1 cellular context compared by ENCODE assay signal in the genomic region with DNA sequence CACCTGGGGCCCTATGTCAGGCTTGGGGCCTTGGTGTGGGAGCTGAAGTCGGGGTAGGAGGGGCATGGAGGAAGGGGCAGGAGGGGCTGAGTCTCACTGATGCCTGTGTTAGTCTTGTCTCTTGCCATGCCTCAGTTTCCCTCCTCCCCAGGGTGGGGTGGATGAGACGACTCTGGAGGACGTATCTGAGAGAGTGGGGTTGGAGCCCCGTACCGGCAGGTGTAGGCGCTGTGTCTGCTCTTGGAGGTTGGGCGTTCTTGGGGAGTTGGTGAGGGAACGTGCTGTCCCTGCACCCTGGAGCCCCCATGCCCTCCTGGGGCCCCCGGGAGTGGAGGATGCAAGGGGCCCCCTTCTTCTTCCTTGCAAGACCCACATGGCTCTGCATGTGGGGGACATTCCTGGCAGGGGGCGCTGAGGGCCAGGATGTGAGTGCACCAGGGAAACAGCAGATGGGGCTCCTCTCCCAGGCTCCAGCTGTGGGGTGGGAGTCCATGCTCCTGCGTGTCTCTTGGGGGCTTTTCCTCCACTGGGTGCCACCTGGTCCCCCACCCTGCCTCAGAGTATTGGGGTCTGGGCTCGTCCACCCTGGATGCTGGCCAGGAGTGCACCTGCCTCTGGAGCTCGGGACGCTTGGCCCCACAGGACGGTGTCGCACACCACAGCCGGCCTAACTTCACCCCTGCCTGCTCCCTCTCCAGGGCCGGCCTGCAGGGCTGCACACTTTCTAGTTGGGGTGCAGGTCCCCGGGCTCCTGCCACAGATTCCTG.
TF ChIP-seq lines count a peak whose summit lies in the region.

No MANE protein-coding gene starts in this region.

TF ChIP-seq in K562, 482 proteins besides CTCF, POLR2A, EP300 and RAD21 (continued from another document):
- TF ChIP-seq PCBP1 (IDR thresholded peaks at IDR 0.05; ENCODE audit: low read depth, low read length, poor library complexity, severe bottlenecking) (no peak), ARHGAP35 (IDR thresholded peaks at IDR 0.05; ENCODE audit: partially characterized antibody) (no peak), TAL1 (IDR thresholded peaks at IDR 0.05) (no peak), RCOR1 (IDR thresholded peaks at IDR 0.05; ENCODE audit: borderline replicate concordance in 1 of 2, low read depth in 2 of 2, low read length in 2 of 2) (no peak)
- TF ChIP-seq, protein P1, sequence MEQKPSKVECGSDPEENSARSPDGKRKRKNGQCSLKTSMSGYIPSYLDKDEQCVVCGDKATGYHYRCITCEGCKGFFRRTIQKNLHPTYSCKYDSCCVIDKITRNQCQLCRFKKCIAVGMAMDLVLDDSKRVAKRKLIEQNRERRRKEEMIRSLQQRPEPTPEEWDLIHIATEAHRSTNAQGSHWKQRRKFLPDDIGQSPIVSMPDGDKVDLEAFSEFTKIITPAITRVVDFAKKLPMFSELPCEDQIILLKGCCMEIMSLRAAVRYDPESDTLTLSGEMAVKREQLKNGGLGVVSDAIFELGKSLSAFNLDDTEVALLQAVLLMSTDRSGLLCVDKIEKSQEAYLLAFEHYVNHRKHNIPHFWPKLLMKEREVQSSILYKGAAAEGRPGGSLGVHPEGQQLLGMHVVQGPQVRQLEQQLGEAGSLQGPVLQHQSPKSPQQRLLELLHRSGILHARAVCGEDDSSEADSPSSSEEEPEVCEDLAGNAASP (IDR thresholded peaks at IDR 0.05), result no peak
